20 cellular contexts compared by ENCODE assay signal in the genomic region with DNA sequence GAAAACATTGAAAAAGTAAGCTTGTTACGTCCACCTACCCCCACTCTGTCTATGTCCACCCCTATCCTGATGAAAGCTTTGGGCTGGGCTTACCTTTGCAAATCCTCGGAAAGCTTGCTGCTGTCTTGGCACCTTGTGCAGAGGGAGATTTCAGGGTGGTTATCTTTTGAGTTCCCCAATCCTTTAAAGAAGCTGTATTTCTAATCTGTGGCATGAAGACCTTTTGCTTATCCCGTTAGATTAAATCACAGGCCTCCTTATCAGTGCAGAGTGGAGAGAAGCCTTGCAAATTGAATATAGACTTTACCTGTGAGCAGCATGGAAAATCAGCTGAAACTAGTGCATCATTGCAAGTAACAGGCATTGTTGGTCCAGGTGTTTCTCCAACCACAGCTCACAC.
DNase-seq lines count a peak whose midpoint lies in the region; ATAC-seq, FAIRE-seq and TF ChIP-seq lines count a peak whose summit lies in the region.
"Had no signal": no experiment of that assay in that cellular context is flagged by ENCODE, and none has a peak within 500 bp of the region (broad histone marks: within the 10 kb centered on the region; RNA-seq: fewer than 3 reads in every experiment).

No MANE protein-coding gene starts in this region.

- H3K36me3 ChIP-seq in DND-41 (ENCODE audit: insufficient read depth, low read length) (no peaks in the 10 kb centered on the region), H1 (ENCODE audit: control insufficient read depth in 2 of 4, insufficient read depth in 4 of 4, low read length in 3 of 4) (no peaks in the 10 kb centered on the region), suprapubic skin (no peaks in the 10 kb centered on the region)
- no peaks in the 10 kb centered on the region for H3K36me3 ChIP-seq in CD8-positive, alpha-beta memory T cell (ENCODE audit: insufficient read depth, low read length)
- H3K36me3 ChIP-seq: BE2C had no signal

- H3K9ac ChIP-seq in DND-41 (ENCODE audit: low read depth, low read length) (peak overlapping the region; percentile 44), H1 (replicated peaks in 1 of 4; ENCODE audit: extremely low read depth in 1 of 4, low read depth in 3 of 4, low read length in 3 of 4) (no peak overlapping the region)

- no peaks in the 10 kb centered on the region for H3K27me3 Mint-ChIP-seq in CD8-positive, alpha-beta memory T cell
- peaks cover 1 to 2% (median 2%) of the 10 kb centered on the region in 3 donors for H3K27me3 Mint-ChIP-seq in CD14-positive monocyte (ENCODE audit: low read depth in 3 of 3)
- H3K27me3 Mint-ChIP-seq: CD4-positive, CD25-positive, alpha-beta regulatory T cell had no signal

- 95% methylated on average over 3 of the region's 3 CpGs; no CpG with 5 or more reads in 1 of the 2 experiments for WGBS in H1 (ENCODE audit: extremely low coverage in 1 of 2, insufficient coverage in 1 of 2, insufficient read length in 1 of 2, insufficient replicate concordance in 2 of 2, low coverage in 1 of 2, low lambda C conversion rate in 2 of 2, missing lambda C conversion rate in 1 of 2), 2 experiments
- WGBS in suprapubic skin: 59% methylated on average over 3 of the region's 3 CpGs

- no peak overlapping the region for H3K14ac ChIP-seq in H1 (ENCODE audit: insufficient read length)

- H3K4me1 Mint-ChIP-seq in CD8-positive, alpha-beta memory T cell: no peaks in the 10 kb centered on the region
- H3K4me1 Mint-ChIP-seq in CD14-positive monocyte: peaks cover 7% of the 10 kb centered on the region
- H3K4me1 Mint-ChIP-seq: CD4-positive, CD25-positive, alpha-beta regulatory T cell had no signal

- H3K4me3 ChIP-seq in DND-41 (ENCODE audit: low read depth in 1 of 2, low read length in 2 of 2) (peak overlapping the region in 1 of 2 experiments; percentile 15; a peak in 1 of 4 replicates), H1 (ENCODE audit: extremely low read depth in 1 of 4, insufficient read depth in 2 of 4, low read depth in 3 of 4, low read length in 4 of 4) (no peak overlapping the region), suprapubic skin (no peak overlapping the region)
- no peak overlapping the region for H3K4me3 ChIP-seq in CD8-positive, alpha-beta memory T cell (ENCODE audit: low read length)
- H3K4me3 ChIP-seq: K562 had no signal

- H3K4me3 Mint-ChIP-seq in CD8-positive, alpha-beta memory T cell: no peak overlapping the region
- no peak overlapping the region for H3K4me3 Mint-ChIP-seq in CD14-positive monocyte
- H3K4me3 Mint-ChIP-seq: CD4-positive, CD25-positive, alpha-beta regulatory T cell; HFFc6 had no signal

- no peak overlapping the region for H3K56ac ChIP-seq in H1 (replicated peaks; ENCODE audit: insufficient read length, low read depth, low read length)

- TF ChIP-seq POLR2A in H1 (IDR thresholded peaks at IDR 0.05; ENCODE audit: control extremely low read depth in 1 of 2, low read depth in 2 of 2, low read length in 2 of 2): no peak
- TF ChIP-seq POLR2A in suprapubic skin (IDR thresholded peaks at IDR 0.05): no peak

- peak; percentile 61 for ATAC-seq in DND-41 (ENCODE audit: insufficient read depth, low read depth)
- ATAC-seq in HG03196 (IDR thresholded peaks at IDR 0.05; ENCODE audit: unreplicated experiment): no peak
- ATAC-seq: K562 had no signal

- no peak overlapping the region for H3K4ac ChIP-seq in H1 (replicated peaks; ENCODE audit: insufficient read length, low read depth, low read length)

- H3K79me2 ChIP-seq in DND-41 (ENCODE audit: insufficient read depth, low read length): no peaks in the 10 kb centered on the region
- no peaks in the 10 kb centered on the region for H3K79me2 ChIP-seq in H1 (ENCODE audit: control insufficient read depth in 1 of 2, insufficient read depth in 2 of 2, low read length in 2 of 2)

- H3K18ac ChIP-seq in H1 (ENCODE audit: extremely low read depth, low read length): no peak overlapping the region

- no peaks in the 10 kb centered on the region for H3K36me3 Mint-ChIP-seq in CD8-positive, alpha-beta memory T cell
- no peaks in the 10 kb centered on the region for H3K36me3 Mint-ChIP-seq in CD14-positive monocyte
- H3K36me3 Mint-ChIP-seq: CD4-positive, CD25-positive, alpha-beta regulatory T cell had no signal

- H4K20me1 ChIP-seq in DND-41 (ENCODE audit: insufficient read depth, low read length) (no peaks in the 10 kb centered on the region), H1 (replicated peaks in 1 of 2; ENCODE audit: control insufficient read depth in 1 of 2, insufficient read depth in 2 of 2, low read length in 2 of 2) (no peaks in the 10 kb centered on the region)

- H3K79me1 ChIP-seq in H1 (ENCODE audit: low read depth, low read length): no peaks in the 10 kb centered on the region

- no peak overlapping the region for H2BK120ac ChIP-seq in H1 (replicated peaks; ENCODE audit: low read depth, low read length)

- H4K5ac ChIP-seq in H1 (ENCODE audit: insufficient read length, low read depth, low read length): no peak overlapping the region

- H2BK20ac ChIP-seq in H1 (ENCODE audit: low read length): no peak overlapping the region

- H3K27ac ChIP-seq in DND-41 (ENCODE audit: low read length): peak overlapping the region; percentile 90
- H3K27ac ChIP-seq in H1 (ENCODE audit: low read depth, low read length): no peak overlapping the region
- H3K27ac ChIP-seq in CD8-positive, alpha-beta memory T cell (ENCODE audit: low read depth, low read length): no peak overlapping the region
- no peak overlapping the region for H3K27ac ChIP-seq in suprapubic skin
- H3K27ac ChIP-seq: HL-60 had no signal

- H2BK5ac ChIP-seq in H1 (ENCODE audit: low read depth, low read length): no peak overlapping the region

- H3K23me2 ChIP-seq in H1 (ENCODE audit: low read depth, low read length): no peaks in the 10 kb centered on the region

- FAIRE-seq in H1 (lab: Jason Lieb, UNC): no peak
- FAIRE-seq: A204.1, K562 had no signal

- TF ChIP-seq EP300 in H1 (IDR thresholded peaks at IDR 0.05; ENCODE audit: borderline replicate concordance in 1 of 2, low read depth in 2 of 2, low read length in 2 of 2) (no peak), suprapubic skin (IDR thresholded peaks at IDR 0.05) (no peak)

- H4K91ac ChIP-seq in H1 (replicated peaks; ENCODE audit: insufficient read length, low read length): no peak overlapping the region

- TF ChIP-seq RAD21 in H1 (IDR thresholded peaks at IDR 0.05 in 1 of 2, conservative IDR thresholded peaks at IDR 0.05 in 1 of 2; ENCODE audit: low read depth in 2 of 2, low read length in 2 of 2): no peak

- no peak overlapping the region for H3K23ac ChIP-seq in H1 (ENCODE audit: insufficient read length)

- H3K27me3 ChIP-seq in DND-41 (ENCODE audit: insufficient read depth, low read length, poor library complexity) (no peaks in the 10 kb centered on the region), H1 (replicated peaks in 1 of 4; ENCODE audit: control insufficient read depth in 3 of 4, extremely low read depth in 1 of 4, insufficient read depth in 3 of 4, low read length in 3 of 4) (no peaks in the 10 kb centered on the region), suprapubic skin (no peaks in the 10 kb centered on the region)
- H3K27me3 ChIP-seq in CD8-positive, alpha-beta memory T cell (ENCODE audit: insufficient read depth, low read length, poor library complexity, severe bottlenecking): no peaks in the 10 kb centered on the region
- H3K27me3 ChIP-seq: BE2C had no signal

- H3K4me2 ChIP-seq in DND-41 (ENCODE audit: insufficient read depth, low read length) (peak overlapping the region; percentile 42), H1 (ENCODE audit: insufficient read depth in 1 of 2, low read depth in 2 of 2, low read length in 2 of 2) (no peak overlapping the region)

- no peak overlapping the region for H2AK5ac ChIP-seq in H1 (ENCODE audit: low read depth, low read length)

- H3K4me1 ChIP-seq in DND-41 (ENCODE audit: insufficient read depth, low read length) (peaks cover 56% of the 10 kb centered on the region), H1 (replicated peaks in 1 of 4; ENCODE audit: control insufficient read depth in 3 of 4, insufficient read depth in 4 of 4, low read length in 3 of 4) (no peaks in the 10 kb centered on the region), suprapubic skin (no peaks in the 10 kb centered on the region)
- no peaks in the 10 kb centered on the region for H3K4me1 ChIP-seq in CD8-positive, alpha-beta memory T cell (ENCODE audit: insufficient read depth, low read length)

- H2BK12ac ChIP-seq in H1 (ENCODE audit: low read depth, low read length): no peak overlapping the region

- DNase-seq in DND-41 (no peak), NCI-H82 treated with DMSO at 0.1 percent for 48 hours (lab: John Stamatoyannopoulos, UW; ENCODE audit: unreplicated experiment) (peak; percentile 29), H1 (ENCODE audit: low read depth in 1 of 2, low spot score in 2 of 2) (no peak), CD14-positive monocyte (ENCODE audit: low spot score) (no peak), suprapubic skin (ENCODE audit: low spot score in 2 of 2) (no peak)
- DNase-seq in CD8-positive, alpha-beta memory T cell: no peak
- DNase-seq: BE2C; Calu3; CD4-positive, CD25-positive, alpha-beta regulatory T cell; DMS 273 treated with DMSO at 0.1 percent for 48 hours; DMS79; EL; GDM1; HCEC 1CT; HFFc6; Kasumi-1 had no signal

- peaks cover 2 to 23% (median 14%) of the 10 kb centered on the region in 5 donors for H3K9me3 Mint-ChIP-seq in CD8-positive, alpha-beta memory T cell
- peaks cover 0 to 3% (median 0%) of the 10 kb centered on the region in 7 donors for H3K9me3 Mint-ChIP-seq in CD14-positive monocyte

- peak overlapping the region; percentile 50 for H2AFZ ChIP-seq in DND-41 (ENCODE audit: low read depth, low read length)
- H2AFZ ChIP-seq in H1 (ENCODE audit: low read length): peak overlapping the region; percentile 42; the same call in 1 of the 2 replicates

- no peaks in the 10 kb centered on the region for H3K9me3 ChIP-seq in DND-41 (ENCODE audit: insufficient read depth, low read length, severe bottlenecking)
- H3K9me3 ChIP-seq in H1 (ENCODE audit: insufficient read depth in 2 of 2, low read depth in 1 of 2, low read length in 1 of 2): no peaks in the 10 kb centered on the region
- H3K9me3 ChIP-seq in CD8-positive, alpha-beta memory T cell (ENCODE audit: low read length): no peaks in the 10 kb centered on the region
- no peaks in the 10 kb centered on the region for H3K9me3 ChIP-seq in suprapubic skin
- H3K9me3 ChIP-seq: BE2C had no signal

- H3K27ac Mint-ChIP-seq in CD8-positive, alpha-beta memory T cell: no peak overlapping the region
- no peak overlapping the region for H3K27ac Mint-ChIP-seq in CD14-positive monocyte
- H3K27ac Mint-ChIP-seq: CD4-positive, CD25-positive, alpha-beta regulatory T cell; HFFc6 had no signal

- no peak overlapping the region for H4K8ac ChIP-seq in H1 (ENCODE audit: extremely low read depth, insufficient read depth, low read length)

- POLR2A ChIA-PET in H1 (lab: Charles Lee; ENCODE audit: partially characterized antibody): no interaction called here
- POLR2A ChIA-PET in CD8-positive, alpha-beta memory T cell (lab: Charles Lee): no interaction called here

- no peak for TF ChIP-seq CTCF in DND-41 (IDR thresholded peaks at IDR 0.05; ENCODE audit: borderline replicate concordance, extremely low read depth, low read length, poor library complexity, severe bottlenecking)
- TF ChIP-seq CTCF in H1 (IDR thresholded peaks at IDR 0.05; ENCODE audit: control extremely low read depth in 1 of 3, insufficient read depth in 1 of 3, low read depth in 1 of 3, low read length in 3 of 3): no peak
- no peak for TF ChIP-seq CTCF in CD14-positive monocyte (IDR thresholded peaks at IDR 0.05)
- TF ChIP-seq CTCF in suprapubic skin (IDR thresholded peaks at IDR 0.05): no peak

- H2BK15ac ChIP-seq in H1 (ENCODE audit: low read length): no peak overlapping the region

- CTCF ChIA-PET in H1 (lab: Charles Lee; ENCODE audit: partially characterized antibody): interaction anchor here (1.4 to 1.5 kb wide), 2 partner anchors 9 to 100 kb away, joined by 3 read pairs; no protein-coding TSS in a partner anchor
- CTCF ChIA-PET in CD8-positive, alpha-beta memory T cell (lab: Charles Lee): no interaction called here

- intact Hi-C loops in CD14-positive monocyte (cut with micrococcal nuclease): no loop called here
